Comparison of ENCODE assay signal across 7 cellular contexts in the genomic region with DNA sequence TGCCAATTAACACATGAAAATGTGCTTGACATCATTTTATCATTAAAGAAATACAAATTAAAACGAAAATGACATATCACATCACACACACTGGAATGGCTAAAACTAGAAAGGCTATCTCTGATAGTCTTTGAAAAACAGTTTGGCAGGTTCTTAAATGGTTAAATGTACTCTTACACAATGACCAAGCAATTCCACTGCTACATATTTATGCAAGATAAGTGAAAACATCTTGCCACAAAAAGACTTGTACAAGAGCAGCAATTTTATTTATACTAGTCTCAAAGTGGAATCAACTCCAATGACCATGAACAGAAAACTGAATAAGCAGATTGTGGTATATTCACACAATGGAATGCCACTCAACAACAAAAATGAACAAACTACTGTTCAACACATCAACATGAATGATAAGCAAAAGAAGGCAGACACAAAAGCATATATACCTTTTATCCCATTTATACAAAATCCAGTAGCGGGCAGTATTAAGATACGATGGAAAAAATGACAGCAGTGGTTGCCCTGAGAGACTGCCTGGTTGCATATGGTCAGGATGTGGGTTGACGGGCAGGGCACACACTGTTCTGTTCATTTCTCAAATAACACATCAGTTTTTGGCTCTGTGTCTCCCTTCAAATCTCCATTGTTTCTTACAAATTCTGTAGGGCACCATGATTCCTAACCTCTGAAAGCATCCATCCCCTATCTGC. TPM values are rescaled to one million over a fixed set of nuclear protein-coding genes. Genes with fewer than 3 reads are reported as not detected.
DNase-seq lines count a peak whose midpoint lies in the region; ATAC-seq, FAIRE-seq and TF ChIP-seq lines count a peak whose summit lies in the region.

No MANE protein-coding gene starts in this region.

- H3K9me3 Mint-ChIP-seq in activated naive CD8-positive, alpha-beta T cell treated with anti-CD3 and anti-CD28 coated beads, Interleukin-2, amount 50 U/mL, for 24 hours: peaks cover 10% of the 10 kb centered on the region

- H3K4me1 Mint-ChIP-seq in activated naive CD8-positive, alpha-beta T cell treated with anti-CD3 and anti-CD28 coated beads, Interleukin-2, amount 50 U/mL, for 24 hours: peaks cover 67% of the 10 kb centered on the region

- H3K36me3 ChIP-seq in KMS-11 (ENCODE audit: insufficient read depth) (no peaks in the 10 kb centered on the region), neutrophil (peaks cover 37% of the 10 kb centered on the region)

- FAIRE-seq in HTR-8/SVneo (lab: Jason Lieb, UNC): no peak

- H3K27ac ChIP-seq in KMS-11 (peak overlapping the region; percentile 59), neutrophil (peak overlapping the region; percentile 82)

- POLR2A ChIA-PET in HEK293T (lab: Yijun Ruan, JAX): no interaction called here

- peak overlapping the region; percentile 74 for H3K4me2 ChIP-seq in KMS-11

- TF ChIP-seq CTCF in KMS-11 (conservative IDR thresholded peaks at IDR 0.05; ENCODE audit: low read depth, low read length) (no peak), neutrophil (IDR thresholded peaks at IDR 0.05) (no peak)

- peak overlapping the region; percentile 50 for H3K4me3 Mint-ChIP-seq in activated naive CD8-positive, alpha-beta T cell treated with anti-CD3 and anti-CD28 coated beads, Interleukin-2, amount 50 U/mL, for 24 hours

- H3K9ac ChIP-seq in KMS-11: 0 out of 2 replicates have a peak overlapping the region, but pooled peaks have one; percentile 10

- CTCF ChIA-PET in HEK293T (lab: Yijun Ruan, JAX): no interaction called here

- peaks cover 73% of the 10 kb centered on the region for H3K4me1 ChIP-seq in KMS-11 (ENCODE audit: low read depth, poor library complexity, severe bottlenecking)
- peaks cover 31 to 33% of the 10 kb centered on the region in 2 experiments for H3K4me1 ChIP-seq in neutrophil (ENCODE audit: control insufficient read depth in 1 of 2, insufficient read depth in 1 of 2, low read depth in 1 of 2, low read length in 1 of 2)

- ATAC-seq in GM19397 (IDR thresholded peaks at IDR 0.05; ENCODE audit: unreplicated experiment): peak; percentile 76
- ATAC-seq in activated naive CD8-positive, alpha-beta T cell treated with anti-CD3 and anti-CD28 coated beads, Interleukin-2, amount 50 U/mL, for 24 hours: peak; percentile 88

- no peak overlapping the region for H2AFZ ChIP-seq in KMS-11 (ENCODE audit: low read depth)

- H3K4me3 ChIP-seq in KMS-11 (IDR thresholded peaks at IDR 0.05; ENCODE audit: insufficient read depth, low read depth, low read length): peak overlapping the region; percentile 46
- peak overlapping the region in 1 of 2 experiments; percentile 4 for H3K4me3 ChIP-seq in neutrophil (ENCODE audit: low read depth in 1 of 2, low read length in 1 of 2)

- peaks cover 64% of the 10 kb centered on the region for H3K36me3 Mint-ChIP-seq in activated naive CD8-positive, alpha-beta T cell treated with anti-CD3 and anti-CD28 coated beads, Interleukin-2, amount 50 U/mL, for 24 hours (ENCODE audit: low read depth)

- peak overlapping the region; percentile 90 for H3K27ac Mint-ChIP-seq in activated naive CD8-positive, alpha-beta T cell treated with anti-CD3 and anti-CD28 coated beads, Interleukin-2, amount 50 U/mL, for 24 hours

- H3K27me3 ChIP-seq in KMS-11 (ENCODE audit: insufficient read depth, low read depth): no peaks in the 10 kb centered on the region
- no peaks in the 10 kb centered on the region for H3K27me3 ChIP-seq in neutrophil

- no peaks in the 10 kb centered on the region for H3K9me3 ChIP-seq in neutrophil

- DNase-seq in activated naive CD8-positive, alpha-beta T cell treated with anti-CD3 and anti-CD28 coated beads, Interleukin-2, amount 50 U/mL, for 24 hours: peak; percentile 50
- no peak for DNase-seq in mesenteric fat pad (ENCODE audit: low spot score)
- no peak for DNase-seq in HEK293T (ENCODE audit: extremely low spot score)
- no peak for DNase-seq in HTR-8/SVneo (ENCODE audit: insufficient read length, low spot score)

- H3K27me3 Mint-ChIP-seq in activated naive CD8-positive, alpha-beta T cell treated with anti-CD3 and anti-CD28 coated beads, Interleukin-2, amount 50 U/mL, for 24 hours: no peaks in the 10 kb centered on the region

- H4K20me1 ChIP-seq in KMS-11 (ENCODE audit: insufficient read depth): no peaks in the 10 kb centered on the region

- H3K79me2 ChIP-seq in KMS-11 (ENCODE audit: insufficient read depth, low read depth): peaks cover 3% of the 10 kb centered on the region

TF ChIP-seq in HEK293T, 16 proteins besides CTCF, POLR2A, EP300 and RAD21:
- no peak for TF ChIP-seq FOXK2 (IDR thresholded peaks at IDR 0.05)
- TF ChIP-seq, protein P1, sequence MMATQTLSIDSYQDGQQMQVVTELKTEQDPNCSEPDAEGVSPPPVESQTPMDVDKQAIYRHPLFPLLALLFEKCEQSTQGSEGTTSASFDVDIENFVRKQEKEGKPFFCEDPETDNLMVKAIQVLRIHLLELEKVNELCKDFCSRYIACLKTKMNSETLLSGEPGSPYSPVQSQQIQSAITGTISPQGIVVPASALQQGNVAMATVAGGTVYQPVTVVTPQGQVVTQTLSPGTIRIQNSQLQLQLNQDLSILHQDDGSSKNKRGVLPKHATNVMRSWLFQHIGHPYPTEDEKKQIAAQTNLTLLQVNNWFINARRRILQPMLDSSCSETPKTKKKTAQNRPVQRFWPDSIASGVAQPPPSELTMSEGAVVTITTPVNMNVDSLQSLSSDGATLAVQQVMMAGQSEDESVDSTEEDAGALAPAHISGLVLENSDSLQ (IDR thresholded peaks at IDR 0.05): no peak
- TF ChIP-seq BHLHE40 (IDR thresholded peaks at IDR 0.05; ENCODE audit: borderline replicate concordance): no peak
- no peak for TF ChIP-seq FOXM1 (IDR thresholded peaks at IDR 0.05; ENCODE audit: borderline replicate concordance)
- no peak for TF ChIP-seq HDGF (IDR thresholded peaks at IDR 0.05; ENCODE audit: borderline replicate concordance)
- TF ChIP-seq TARDBP (IDR thresholded peaks at IDR 0.05): no peak
- no peak for TF ChIP-seq ELF4 (IDR thresholded peaks at IDR 0.05)
- no peak for TF ChIP-seq FOXA1 (IDR thresholded peaks at IDR 0.05)

RNA-seq across cellular contexts. Expression of gene SP100, which starts 25.3 kb away (rescaled TPM):
- total RNA-seq in mesenteric fat pad: 121 TPM
